15 cellular contexts compared by ENCODE assay signal in the genomic region with DNA sequence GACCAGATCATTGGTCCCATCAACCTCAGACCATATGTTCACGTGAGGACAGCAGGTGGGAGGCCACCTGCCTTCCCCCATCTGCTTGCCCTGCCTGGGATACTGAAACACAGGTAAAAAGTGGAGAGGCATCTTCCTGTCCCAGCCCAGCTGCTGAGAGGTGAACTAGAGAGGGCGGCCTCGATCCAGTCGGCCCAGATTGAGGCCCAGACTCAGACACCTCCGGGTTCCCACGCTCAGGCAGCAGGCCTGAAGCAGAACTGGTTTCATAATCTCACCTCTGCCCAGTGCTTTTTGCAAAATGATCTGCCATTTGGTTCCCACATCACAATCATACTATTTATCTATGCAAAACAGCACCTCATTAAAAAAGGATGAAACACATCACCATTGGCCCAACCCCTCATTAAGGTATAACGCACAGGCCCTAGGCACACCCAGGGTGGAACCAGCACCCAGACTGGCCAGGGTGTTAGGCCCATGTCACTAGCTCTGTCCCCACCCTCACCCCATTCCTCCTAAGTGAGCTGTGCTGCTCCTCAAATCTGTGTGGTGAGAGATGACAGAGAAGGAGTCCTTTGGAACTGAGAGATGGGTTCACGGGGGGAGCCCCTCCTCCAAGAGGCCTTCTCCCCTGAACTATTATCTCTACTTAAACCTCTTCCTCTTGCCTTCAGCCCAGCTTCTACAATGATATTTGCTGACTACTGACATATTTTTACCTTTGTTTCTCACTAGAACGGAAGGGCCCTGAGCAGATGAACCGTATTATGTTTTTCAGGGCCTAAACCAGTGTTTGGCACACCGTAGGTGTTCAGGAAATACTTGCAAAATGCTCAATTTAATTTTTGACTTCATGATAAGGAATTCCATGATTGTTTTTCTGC.
A peak's percentile ranks its signal among the peaks of the same experiment; 100 is the strongest.
DNase-seq lines count a peak whose midpoint lies in the region; ATAC-seq and TF ChIP-seq lines count a peak whose summit lies in the region.
"Had no signal": no experiment of that assay in that cellular context is flagged by ENCODE, and none has a peak within 500 bp of the region (broad histone marks: within the 10 kb centered on the region; RNA-seq: fewer than 3 reads in every experiment).

No MANE protein-coding gene starts in this region.

- H3K4me3 Mint-ChIP-seq in activated CD4-positive, alpha-beta T cell treated with anti-CD3 and anti-CD28 coated beads, Interleukin-2, amount 10 ng/mL, durations not matched to agents 24 days and 14 days: no peak overlapping the region
- no peak overlapping the region for H3K4me3 Mint-ChIP-seq in neural progenitor cell
- H3K4me3 Mint-ChIP-seq: activated CD8-positive, alpha-beta memory T cell treated with anti-CD3 and anti-CD28 coated beads, Interleukin-2, amount 10 ng/mL, durations not matched to agents 7 days and 5 days had no signal

- no peaks in the 10 kb centered on the region for H3K27me3 Mint-ChIP-seq in activated CD4-positive, alpha-beta T cell treated with anti-CD3 and anti-CD28 coated beads, Interleukin-2, amount 10 ng/mL, durations not matched to agents 24 days and 14 days
- H3K27me3 Mint-ChIP-seq in neural progenitor cell (ENCODE audit: insufficient read depth, low read depth): peaks cover 14% of the 10 kb centered on the region
- H3K27me3 Mint-ChIP-seq: activated CD8-positive, alpha-beta memory T cell treated with anti-CD3 and anti-CD28 coated beads, Interleukin-2, amount 10 ng/mL, durations not matched to agents 7 days and 5 days had no signal

- no peaks in the 10 kb centered on the region for H3K9me3 Mint-ChIP-seq in activated CD4-positive, alpha-beta T cell treated with anti-CD3 and anti-CD28 coated beads, Interleukin-2, amount 10 ng/mL, durations not matched to agents 24 days and 14 days
- peaks cover 4% of the 10 kb centered on the region for H3K9me3 Mint-ChIP-seq in neural progenitor cell

- no peaks in the 10 kb centered on the region for H3F3A ChIP-seq in neural progenitor cell (ENCODE audit: low read depth)

- H3K27me3 ChIP-seq in H7 (ENCODE audit: control insufficient read depth, insufficient read depth, low read length) (no peaks in the 10 kb centered on the region), neural progenitor cell (no peaks in the 10 kb centered on the region), brain microvascular endothelial cell (replicated peaks) (no peaks in the 10 kb centered on the region)
- H3K27me3 ChIP-seq in effector memory CD4-positive, alpha-beta T cell (replicated peaks; ENCODE audit: control insufficient read depth, insufficient read depth, low read length, poor library complexity, severe bottlenecking): no peaks in the 10 kb centered on the region
- H3K27me3 ChIP-seq: testis had no signal

- no peak for DNase-seq in activated CD4-positive, alpha-beta T cell treated with anti-CD3 and anti-CD28 coated beads, Interleukin-2, amount 10 ng/mL, durations not matched to agents 24 days and 14 days
- no peak for DNase-seq in activated CD4-positive, alpha-beta T cell treated with anti-CD3 and anti-CD28 coated beads for 48 hours
- DNase-seq in H7: peak; percentile 6
- DNase-seq in effector memory CD4-positive, alpha-beta T cell: peak in 2 of 3 donors; percentile 7 to 12
- DNase-seq in neural progenitor cell (ENCODE audit: low spot score): no peak
- no peak for DNase-seq in medulla oblongata (ENCODE audit: extremely low spot score)
- no peak for DNase-seq in brain microvascular endothelial cell
- DNase-seq: activated CD8-positive, alpha-beta memory T cell treated with anti-CD3 and anti-CD28 coated beads, Interleukin-2, amount 10 ng/mL, durations not matched to agents 7 days and 5 days; aorta; cortex of kidney; HCEC 1CT; NCI-H1417 treated with DMSO at 0.1 percent for 48 hours; NCI-H774; testis had no signal

- peak overlapping the region; percentile 12 for H3K27ac Mint-ChIP-seq in activated CD4-positive, alpha-beta T cell treated with anti-CD3 and anti-CD28 coated beads, Interleukin-2, amount 10 ng/mL, durations not matched to agents 24 days and 14 days
- H3K27ac Mint-ChIP-seq in neural progenitor cell: peak overlapping the region; percentile 13
- H3K27ac Mint-ChIP-seq: activated CD8-positive, alpha-beta memory T cell treated with anti-CD3 and anti-CD28 coated beads, Interleukin-2, amount 10 ng/mL, durations not matched to agents 7 days and 5 days had no signal

- no peaks in the 10 kb centered on the region for H3K9me3 ChIP-seq in effector memory CD4-positive, alpha-beta T cell (ENCODE audit: control insufficient read depth, low read length)
- H3K9me3 ChIP-seq in neural progenitor cell (ENCODE audit: low read depth): no peaks in the 10 kb centered on the region
- H3K9me3 ChIP-seq: testis had no signal

- H3K4me2 ChIP-seq in neural progenitor cell: no peak overlapping the region

- H3K36me3 ChIP-seq in H7 (replicated peaks; ENCODE audit: control insufficient read depth, insufficient read depth, low read length): no peaks in the 10 kb centered on the region
- no peaks in the 10 kb centered on the region for H3K36me3 ChIP-seq in effector memory CD4-positive, alpha-beta T cell (ENCODE audit: control insufficient read depth, insufficient read depth, low read length)
- no peaks in the 10 kb centered on the region for H3K36me3 ChIP-seq in neural progenitor cell
- no peaks in the 10 kb centered on the region for H3K36me3 ChIP-seq in brain microvascular endothelial cell (replicated peaks)

- peaks cover 30% of the 10 kb centered on the region for H3K4me1 Mint-ChIP-seq in activated CD4-positive, alpha-beta T cell treated with anti-CD3 and anti-CD28 coated beads, Interleukin-2, amount 10 ng/mL, durations not matched to agents 24 days and 14 days
- peaks cover 7% of the 10 kb centered on the region for H3K4me1 Mint-ChIP-seq in neural progenitor cell

- no peaks in the 10 kb centered on the region for H3K79me2 ChIP-seq in neural progenitor cell (ENCODE audit: low read depth)

- H3K27ac ChIP-seq in effector memory CD4-positive, alpha-beta T cell (ENCODE audit: insufficient read depth, low read length, poor library complexity, severe bottlenecking): peak overlapping the region; percentile 55
- H3K27ac ChIP-seq in neural progenitor cell: no peak overlapping the region
- no peak overlapping the region for H3K27ac ChIP-seq in brain microvascular endothelial cell
- H3K27ac ChIP-seq: testis had no signal

- H4K20me1 ChIP-seq in neural progenitor cell (ENCODE audit: low read depth): no peaks in the 10 kb centered on the region

- intact Hi-C loops in activated CD4-positive, alpha-beta T cell treated with anti-CD3 and anti-CD28 coated beads, Interleukin-2, amount 10 ng/mL, durations not matched to agents 24 days and 14 days (cut with micrococcal nuclease): no loop called here

- in situ Hi-C loops in brain microvascular endothelial cell (cut with HindIII; ENCODE audit: low pct_ligation_motif_present, low sequenced_read_pairs): no loop called here

- no peak overlapping the region for H2AFZ ChIP-seq in neural progenitor cell (replicated peaks)

- no peak for ATAC-seq in GM21723 (IDR thresholded peaks at IDR 0.05; ENCODE audit: unreplicated experiment)
- ATAC-seq: activated CD8-positive, alpha-beta memory T cell treated with anti-CD3 and anti-CD28 coated beads, Interleukin-2, amount 10 ng/mL, durations not matched to agents 7 days and 5 days had no signal

- TF ChIP-seq CTCF in neural progenitor cell (IDR thresholded peaks at IDR 0.05) (no peak), brain microvascular endothelial cell (IDR thresholded peaks at IDR 0.05; ENCODE audit: low read depth, low read length, missing control alignments) (no peak)

- H3K4me3 ChIP-seq in H7 (ENCODE audit: insufficient read depth, low read depth, low read length) (no peak overlapping the region), neural progenitor cell (no peak overlapping the region), brain microvascular endothelial cell (ENCODE audit: low read depth, low read length) (no peak overlapping the region)
- H3K4me3 ChIP-seq in effector memory CD4-positive, alpha-beta T cell (ENCODE audit: insufficient read depth, low read depth, low read length, poor library complexity, severe bottlenecking): no peak overlapping the region
- H3K4me3 ChIP-seq: testis had no signal

- no peaks in the 10 kb centered on the region for H3K36me3 Mint-ChIP-seq in activated CD4-positive, alpha-beta T cell treated with anti-CD3 and anti-CD28 coated beads, Interleukin-2, amount 10 ng/mL, durations not matched to agents 24 days and 14 days (ENCODE audit: low read depth)
- H3K36me3 Mint-ChIP-seq in neural progenitor cell: peaks cover under 1% of the 10 kb centered on the region
- H3K36me3 Mint-ChIP-seq: activated CD8-positive, alpha-beta memory T cell treated with anti-CD3 and anti-CD28 coated beads, Interleukin-2, amount 10 ng/mL, durations not matched to agents 7 days and 5 days had no signal

- H3K9ac ChIP-seq in neural progenitor cell: no peak overlapping the region

- peaks cover 25% of the 10 kb centered on the region for H3K4me1 ChIP-seq in effector memory CD4-positive, alpha-beta T cell (ENCODE audit: control insufficient read depth, insufficient read depth, low read length, poor library complexity, severe bottlenecking)
- H3K4me1 ChIP-seq in neural progenitor cell: no peaks in the 10 kb centered on the region

Comparison
In these comparisons a context has a peak if more than half of its experiments do, and no peak if none do; other contexts are left out.
1. DNase-seq: peak in H7 (single experiment) and effector memory CD4-positive, alpha-beta T cell (2 of 3); none in activated CD4-positive, alpha-beta T cell treated with anti-CD3 and anti-CD28 coated beads, Interleukin-2, amount 10 ng/mL, durations not matched to agents 24 days and 14 days (single experiment), activated CD4-positive, alpha-beta T cell treated with anti-CD3 and anti-CD28 coated beads for 48 hours (single experiment), neural progenitor cell (single experiment), medulla oblongata (single experiment) and brain microvascular endothelial cell (single experiment).